8 cellular contexts compared by ENCODE assay signal in the genomic region with DNA sequence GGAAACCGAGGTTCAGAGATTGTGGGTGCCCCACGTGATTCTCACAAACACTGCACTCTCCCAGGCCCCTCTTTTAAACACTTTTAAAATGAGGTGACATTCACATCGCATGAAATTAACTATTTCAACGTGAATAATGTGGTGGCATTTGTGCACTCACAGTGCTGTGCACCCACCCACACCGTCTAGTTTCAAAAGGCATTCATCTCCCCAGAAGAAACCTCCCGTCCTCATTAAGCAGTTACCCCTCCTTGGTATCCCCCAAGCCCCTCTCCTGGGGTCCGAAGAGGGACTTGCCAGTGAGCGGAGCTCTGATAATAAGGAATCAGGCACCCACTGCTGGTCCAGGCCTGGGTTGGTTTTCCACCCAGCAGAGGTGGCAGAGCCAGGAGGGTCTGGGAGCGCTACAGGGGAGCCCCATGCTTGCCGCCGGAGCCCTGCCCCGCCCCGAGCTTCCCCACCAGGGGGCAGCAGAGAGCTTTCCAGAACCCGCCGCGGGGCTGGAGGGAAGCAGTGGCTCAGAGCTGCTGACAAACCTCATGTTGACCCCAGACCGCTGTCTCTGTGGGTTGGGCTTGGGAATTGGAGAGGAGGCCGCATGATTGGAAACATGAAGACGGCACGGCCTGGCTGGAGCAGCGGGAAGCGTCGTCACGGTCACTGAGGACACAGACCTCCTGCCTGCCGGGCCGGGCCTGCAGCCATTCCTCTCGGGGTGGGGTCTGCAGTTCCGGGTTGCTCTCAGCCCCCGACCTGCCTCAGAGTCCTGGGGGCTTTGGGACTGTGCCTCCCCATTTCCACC. TPM values are rescaled to one million over a fixed set of nuclear protein-coding genes. Genes with fewer than 3 reads are reported as not detected.
DNase-seq lines count a peak whose midpoint lies in the region; TF ChIP-seq lines count a peak whose summit lies in the region.

No MANE protein-coding gene starts in this region.

- H3K4me3 Mint-ChIP-seq in brain = no peak overlapping the region
- H3K4me3 Mint-ChIP-seq in immature natural killer cell = no peak overlapping the region

- peak overlapping the region in 3 of 5 experiments; percentile 22 to 62 (median 35) for H3K27ac Mint-ChIP-seq in brain
- H3K27ac Mint-ChIP-seq in immature natural killer cell = no peak overlapping the region

- H3K4me1 ChIP-seq in HAP-1 = peaks cover 2% of the 10 kb centered on the region; the same call in 1 of the 2 replicates
- H3K4me1 ChIP-seq in spleen = peaks cover 10 to 67% (median 31%) of the 10 kb centered on the region in 6 donors

- H3K4me1 Mint-ChIP-seq in brain (peaks cover 18% of the 10 kb centered on the region), immature natural killer cell (peaks cover 0 to 10% of the 10 kb centered on the region in 2 donors)

- H3K4me3 ChIP-seq in HAP-1 (no peak overlapping the region), spleen (no peak overlapping the region)

- DNase-seq in ELR (ENCODE audit: low read depth) (peak; percentile 87), HAP-1 (ENCODE audit: low spot score in 2 of 2) (peak; percentile 76 to 93), NCI-H1105 treated with DMSO at 0.1 percent for 48 hours (lab: John Stamatoyannopoulos, UW) (peak; percentile 37), UCSD-AML1 (lab: John Stamatoyannopoulos, UW; ENCODE audit: unreplicated experiment) (peak; percentile 81), immature natural killer cell (peak; percentile 63 to 66 (median 63)), spleen (peak; percentile 96), cerebellar nuclear complex (lab: John Stamatoyannopoulos, UW) (no peak)

- in situ Hi-C loops in HAP-1 (cut with MboI; ENCODE audit: low sequenced_read_pairs) = loop anchor here (5.0 to 25.0 kb wide), 2 partner anchors 160 to 345 kb away; partner anchors contain the start of genes CPZ and GPR78

- H3K9me3 Mint-ChIP-seq in brain (peaks cover 0 to 6% (median 0%) of the 10 kb centered on the region in 5 experiments), immature natural killer cell (peaks cover 0 to 2% (median 0%) of the 10 kb centered on the region in 6 donors)

- intact Hi-C loops in spleen (cut with DNase I; ENCODE audit: low total_unique reads) = loop anchor here (5.0 kb wide), 1 partner anchor 160 kb away; no protein-coding TSS in a partner anchor

- H3K36me3 Mint-ChIP-seq in brain = no peaks in the 10 kb centered on the region
- peaks cover 6 to 8% (median 6%) of the 10 kb centered on the region in 3 donors for H3K36me3 Mint-ChIP-seq in immature natural killer cell

- H3K36me3 ChIP-seq in HAP-1 (replicated peaks) (no peaks in the 10 kb centered on the region), spleen (peaks cover 0 to 58% (median 35%) of the 10 kb centered on the region in 6 donors)

- no peaks in the 10 kb centered on the region for H3K9me3 ChIP-seq in HAP-1
- H3K9me3 ChIP-seq in spleen = no peaks in the 10 kb centered on the region

- H3K27me3 Mint-ChIP-seq in brain = no peaks in the 10 kb centered on the region
- peaks cover 0 to 6% (median 5%) of the 10 kb centered on the region in 3 donors for H3K27me3 Mint-ChIP-seq in immature natural killer cell (ENCODE audit: low read depth in 3 of 3)

- 31 to 43% (median 38%) methylated on average over 24 to 29 of the region's 29 CpGs for WGBS in spleen, 5 donors

- H3K27ac ChIP-seq in spleen = peak overlapping the region in 3 of 8 donors; percentile 37 to 55 (median 49)

- TF ChIP-seq CTCF in brain (conservative IDR thresholded peaks at IDR 0.05) = peak; percentile 97 to 98
- TF ChIP-seq CTCF in spleen (IDR thresholded peaks at IDR 0.05 in 8 of 11, conservative IDR thresholded peaks at IDR 0.05 in 3 of 11) = peak; percentile 73 to 98 (median 96)

- H3K27me3 ChIP-seq in HAP-1 (ENCODE audit: low read depth) (no peaks in the 10 kb centered on the region), spleen (replicated peaks in 1 of 7) (peaks cover 0 to 17% (median 0%) of the 10 kb centered on the region in 7 donors)

- TF ChIP-seq POLR2A in spleen (IDR thresholded peaks at IDR 0.05) = no peak

RNA-seq across cellular contexts. Expression of gene HTRA3, which starts 27.5 kb away (rescaled TPM):
- polyA plus RNA-seq in brain (ENCODE audit: insufficient read depth, low read depth, low replicate concordance) (1.6 TPM), immature natural killer cell (not detected), spleen (1 to 10 TPM in 2 of 3 donors, under 1 TPM in 1; 0.26 to 2.5 (median 1.9) TPM)
- total RNA-seq in spleen = 1 to 10 TPM; 1.2 to 5.5 (median 3.1) TPM

RNA-seq across cellular contexts. Expression of gene SH3TC1, which starts 43.0 kb away (rescaled TPM):
- polyA plus RNA-seq in brain (ENCODE audit: insufficient read depth, low read depth, low replicate concordance) (2.8 TPM), immature natural killer cell (10 to 100 TPM in 1 of 3 donors, 1 to 10 TPM in 2; 3.4 to 18.1 (median 4.2) TPM), spleen (10 to 100 TPM; 23.3 to 43.7 (median 23.5) TPM)
- 100 to 1,000 TPM in 1 of 7 donors, 10 to 100 TPM in 6; 58.0 to 157 (median 69.4) TPM for total RNA-seq in spleen

Comparison
In these comparisons a context has a peak if more than half of its experiments do, and no peak if none do; other contexts are left out.
1. DNase-seq: peak in ELR (single experiment), HAP-1 (2 of 2), NCI-H1105 treated with DMSO at 0.1 percent for 48 hours (single experiment), UCSD-AML1 (single experiment), immature natural killer cell (3 of 3) and spleen (single experiment); none in cerebellar nuclear complex (0 of 2).
2. H3K27ac Mint-ChIP-seq: peak in brain (3 of 5); none in immature natural killer cell (0 of 6).